ENCODE assay signal across 1 cellular context in the genomic region with DNA sequence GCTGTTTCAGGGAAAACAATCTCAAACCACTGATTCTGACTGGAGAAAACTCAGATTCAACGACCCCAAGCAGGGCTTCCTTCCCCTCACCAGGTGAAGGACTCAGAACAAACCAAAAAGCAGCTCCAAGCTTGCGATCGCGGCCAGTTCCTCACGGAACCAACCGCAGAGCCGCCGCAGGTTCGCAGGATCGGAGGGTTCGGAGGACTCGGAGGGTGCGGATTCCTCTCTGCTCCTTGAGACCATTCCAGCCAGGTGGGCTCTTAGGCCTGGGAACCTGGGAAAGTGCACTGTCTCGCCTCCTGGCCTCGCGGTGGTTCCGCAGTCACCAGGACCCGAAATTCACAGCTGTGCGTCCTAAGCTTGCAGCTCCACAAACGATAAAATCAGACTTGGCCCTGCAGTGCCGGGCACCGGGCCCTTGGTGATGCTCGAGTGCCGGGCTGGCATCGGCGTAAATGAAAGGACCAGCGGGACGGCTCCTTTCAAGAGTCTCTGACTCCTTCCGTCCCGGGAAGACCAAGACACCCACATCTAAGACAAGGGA.
A peak's percentile ranks its signal among the peaks of the same experiment; 100 is the strongest.
TF ChIP-seq lines count a peak whose summit lies in the region.

No MANE protein-coding gene starts in this region.

TF ChIP-seq in HepG2, 621 proteins besides CTCF, POLR2A, EP300 and RAD21 (continued from another document and continues in another):
- no peak for TF ChIP-seq CBX2 (IDR thresholded peaks at IDR 0.05; ENCODE audit: low read depth, low read length)
- TF ChIP-seq CBX2 (CRISPR knock-in tag; IDR thresholded peaks at IDR 0.05; ENCODE audit: low read depth), result no peak; the same call in 1 of the 2 replicates
- TF ChIP-seq NCOR1 (IDR thresholded peaks at IDR 0.05; ENCODE audit: borderline replicate concordance, low read length), result no peak
- TF ChIP-seq ATRX (CRISPR knock-in tag; IDR thresholded peaks at IDR 0.05; ENCODE audit: borderline replicate concordance), result no peak
- peak; percentile 28; the same call in 1 of the 2 replicates for TF ChIP-seq THRA (CRISPR knock-in tag; IDR thresholded peaks at IDR 0.05; ENCODE audit: borderline replicate concordance)
- no peak; the same call in 1 of the 2 replicates for TF ChIP-seq POGZ (CRISPR knock-in tag; IDR thresholded peaks at IDR 0.05)
- TF ChIP-seq SAFB2 (CRISPR knock-in tag; IDR thresholded peaks at IDR 0.05; ENCODE audit: borderline replicate concordance, low read depth), result no peak
- TF ChIP-seq, protein P1, sequence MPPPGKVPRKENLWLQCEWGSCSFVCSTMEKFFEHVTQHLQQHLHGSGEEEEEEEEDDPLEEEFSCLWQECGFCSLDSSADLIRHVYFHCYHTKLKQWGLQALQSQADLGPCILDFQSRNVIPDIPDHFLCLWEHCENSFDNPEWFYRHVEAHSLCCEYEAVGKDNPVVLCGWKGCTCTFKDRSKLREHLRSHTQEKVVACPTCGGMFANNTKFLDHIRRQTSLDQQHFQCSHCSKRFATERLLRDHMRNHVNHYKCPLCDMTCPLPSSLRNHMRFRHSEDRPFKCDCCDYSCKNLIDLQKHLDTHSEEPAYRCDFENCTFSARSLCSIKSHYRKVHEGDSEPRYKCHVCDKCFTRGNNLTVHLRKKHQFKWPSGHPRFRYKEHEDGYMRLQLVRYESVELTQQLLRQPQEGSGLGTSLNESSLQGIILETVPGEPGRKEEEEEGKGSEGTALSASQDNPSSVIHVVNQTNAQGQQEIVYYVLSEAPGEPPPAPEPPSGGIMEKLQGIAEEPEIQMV (CRISPR knock-in tag; IDR thresholded peaks at IDR 0.05; ENCODE audit: low read depth), result no peak
- no peak for TF ChIP-seq FOXO4 (CRISPR knock-in tag; conservative IDR thresholded peaks at IDR 0.05)
- TF ChIP-seq ZNF75D (CRISPR knock-in tag; IDR thresholded peaks at IDR 0.05; ENCODE audit: borderline replicate concordance), result no peak
- TF ChIP-seq HIVEP1 (CRISPR knock-in tag; IDR thresholded peaks at IDR 0.05), result peak; percentile 35; the same call in 1 of the 2 replicates
- TF ChIP-seq ZNF530 (CRISPR knock-in tag; IDR thresholded peaks at IDR 0.05; ENCODE audit: low read depth), result no peak
- no peak for TF ChIP-seq REXO4 (CRISPR knock-in tag; IDR thresholded peaks at IDR 0.05; ENCODE audit: borderline replicate concordance)
- TF ChIP-seq ZNF431 (CRISPR knock-in tag; IDR thresholded peaks at IDR 0.05; ENCODE audit: borderline replicate concordance, low read depth), result no peak
- TF ChIP-seq KMT2A (CRISPR knock-in tag; IDR thresholded peaks at IDR 0.05), result peak; percentile 47; the same call in 1 of the 2 replicates
- no peak for TF ChIP-seq ARID2 (CRISPR knock-in tag; IDR thresholded peaks at IDR 0.05; ENCODE audit: borderline replicate concordance)
- TF ChIP-seq SP4 (CRISPR knock-in tag; IDR thresholded peaks at IDR 0.05), result no peak
- no peak for TF ChIP-seq ZZZ3 (CRISPR knock-in tag; IDR thresholded peaks at IDR 0.05; ENCODE audit: borderline replicate concordance)
- TF ChIP-seq CBFB (CRISPR knock-in tag; IDR thresholded peaks at IDR 0.05), result no peak
- TF ChIP-seq TOPORS (CRISPR knock-in tag; IDR thresholded peaks at IDR 0.05), result no peak
- 0 out of 2 replicates have a peak, but pooled peaks have one; percentile 14 for TF ChIP-seq FOXK1 (CRISPR knock-in tag; IDR thresholded peaks at IDR 0.05; ENCODE audit: borderline replicate concordance, low read depth)
- no peak for TF ChIP-seq ZNF761 (CRISPR knock-in tag; conservative IDR thresholded peaks at IDR 0.05)
- no peak for TF ChIP-seq KLF13 (CRISPR knock-in tag; IDR thresholded peaks at IDR 0.05)
- TF ChIP-seq PCBP1 (IDR thresholded peaks at IDR 0.05; ENCODE audit: borderline replicate concordance, low read depth, low read length), result no peak
- no peak for TF ChIP-seq POLR2AphosphoS2 (IDR thresholded peaks at IDR 0.05; ENCODE audit: low read depth, low read length)
- TF ChIP-seq FOXO1 (CRISPR knock-in tag; IDR thresholded peaks at IDR 0.05), result no peak
- no peak for TF ChIP-seq ARNTL (CRISPR knock-in tag; IDR thresholded peaks at IDR 0.05)
- TF ChIP-seq NR3C1 (CRISPR knock-in tag; IDR thresholded peaks at IDR 0.05), result no peak
- no peak for TF ChIP-seq ZNF552 (CRISPR knock-in tag; IDR thresholded peaks at IDR 0.05; ENCODE audit: borderline replicate concordance)
- TF ChIP-seq MIXL1 (CRISPR knock-in tag; IDR thresholded peaks at IDR 0.05), result no peak
- no peak; the same call in 1 of the 2 replicates for TF ChIP-seq ZNF274 (CRISPR knock-in tag; IDR thresholded peaks at IDR 0.05)
- TF ChIP-seq IRF9 (CRISPR knock-in tag; IDR thresholded peaks at IDR 0.05; ENCODE audit: borderline replicate concordance), result no peak
- no peak for TF ChIP-seq ZNF773 (CRISPR knock-in tag; IDR thresholded peaks at IDR 0.05; ENCODE audit: borderline replicate concordance)
- no peak for TF ChIP-seq TP53 (CRISPR knock-in tag; conservative IDR thresholded peaks at IDR 0.05)
- TF ChIP-seq HMGXB4 (CRISPR knock-in tag; IDR thresholded peaks at IDR 0.05; ENCODE audit: borderline replicate concordance in 1 of 2, low read depth in 1 of 2), result peak; percentile 81 to 94
- no peak for TF ChIP-seq ZMYM2 (CRISPR knock-in tag; IDR thresholded peaks at IDR 0.05)
- no peak for TF ChIP-seq PRDM10 (CRISPR knock-in tag; IDR thresholded peaks at IDR 0.05; ENCODE audit: low read depth)
- TF ChIP-seq, protein P2, sequence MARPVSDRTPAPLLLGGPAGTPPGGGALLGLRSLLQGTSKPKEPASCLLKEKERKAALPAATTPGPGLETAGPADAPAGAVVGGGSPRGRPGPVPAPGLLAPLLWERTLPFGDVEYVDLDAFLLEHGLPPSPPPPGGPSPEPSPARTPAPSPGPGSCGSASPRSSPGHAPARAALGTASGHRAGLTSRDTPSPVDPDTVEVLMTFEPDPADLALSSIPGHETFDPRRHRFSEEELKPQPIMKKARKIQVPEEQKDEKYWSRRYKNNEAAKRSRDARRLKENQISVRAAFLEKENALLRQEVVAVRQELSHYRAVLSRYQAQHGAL (CRISPR knock-in tag; IDR thresholded peaks at IDR 0.05; ENCODE audit: not compliant biosample characterization), result no peak
- TF ChIP-seq HNRNPH1 (optimal IDR thresholded peaks at IDR 0.05; ENCODE audit: low read depth, low read length), result no peak
- TF ChIP-seq SAP130 (CRISPR knock-in tag; IDR thresholded peaks at IDR 0.05; ENCODE audit: low read depth), result 0 out of 2 replicates have a peak, but pooled peaks have one; percentile 9
- no peak for TF ChIP-seq NR2F6 (IDR thresholded peaks at IDR 0.05)
- no peak for TF ChIP-seq NR2F6 (CRISPR knock-in tag; IDR thresholded peaks at IDR 0.05)
- no peak for TF ChIP-seq ZNF749 (CRISPR knock-in tag; IDR thresholded peaks at IDR 0.05; ENCODE audit: borderline replicate concordance)
- no peak for TF ChIP-seq CBX1 (IDR thresholded peaks at IDR 0.05; ENCODE audit: low read depth)
- TF ChIP-seq ZNF235 (CRISPR knock-in tag; IDR thresholded peaks at IDR 0.05; ENCODE audit: borderline replicate concordance), result peak; percentile 58; the same call in 1 of the 2 replicates
- no peak for TF ChIP-seq NR2C2 (CRISPR knock-in tag; IDR thresholded peaks at IDR 0.05; ENCODE audit: borderline replicate concordance)
- no peak for TF ChIP-seq ESRRA (CRISPR knock-in tag; IDR thresholded peaks at IDR 0.05; ENCODE audit: low read depth)
- TF ChIP-seq, protein P3, sequence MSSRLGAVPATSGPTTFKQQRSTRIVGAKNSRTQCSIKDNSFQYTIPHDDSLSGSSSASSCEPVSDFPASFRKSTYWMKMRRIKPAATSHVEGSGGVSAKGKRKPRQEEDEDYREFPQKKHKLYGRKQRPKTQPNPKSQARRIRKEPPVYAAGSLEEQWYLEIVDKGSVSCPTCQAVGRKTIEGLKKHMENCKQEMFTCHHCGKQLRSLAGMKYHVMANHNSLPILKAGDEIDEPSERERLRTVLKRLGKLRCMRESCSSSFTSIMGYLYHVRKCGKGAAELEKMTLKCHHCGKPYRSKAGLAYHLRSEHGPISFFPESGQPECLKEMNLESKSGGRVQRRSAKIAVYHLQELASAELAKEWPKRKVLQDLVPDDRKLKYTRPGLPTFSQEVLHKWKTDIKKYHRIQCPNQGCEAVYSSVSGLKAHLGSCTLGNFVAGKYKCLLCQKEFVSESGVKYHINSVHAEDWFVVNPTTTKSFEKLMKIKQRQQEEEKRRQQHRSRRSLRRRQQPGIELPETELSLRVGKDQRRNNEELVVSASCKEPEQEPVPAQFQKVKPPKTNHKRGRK (CRISPR knock-in tag; IDR thresholded peaks at IDR 0.05), result no peak; the same call in 1 of the 2 replicates
- no peak for TF ChIP-seq ZNF501 (CRISPR knock-in tag; IDR thresholded peaks at IDR 0.05)
- no peak for TF ChIP-seq ZNF432 (CRISPR knock-in tag; IDR thresholded peaks at IDR 0.05; ENCODE audit: borderline replicate concordance)
- TF ChIP-seq, protein P4, sequence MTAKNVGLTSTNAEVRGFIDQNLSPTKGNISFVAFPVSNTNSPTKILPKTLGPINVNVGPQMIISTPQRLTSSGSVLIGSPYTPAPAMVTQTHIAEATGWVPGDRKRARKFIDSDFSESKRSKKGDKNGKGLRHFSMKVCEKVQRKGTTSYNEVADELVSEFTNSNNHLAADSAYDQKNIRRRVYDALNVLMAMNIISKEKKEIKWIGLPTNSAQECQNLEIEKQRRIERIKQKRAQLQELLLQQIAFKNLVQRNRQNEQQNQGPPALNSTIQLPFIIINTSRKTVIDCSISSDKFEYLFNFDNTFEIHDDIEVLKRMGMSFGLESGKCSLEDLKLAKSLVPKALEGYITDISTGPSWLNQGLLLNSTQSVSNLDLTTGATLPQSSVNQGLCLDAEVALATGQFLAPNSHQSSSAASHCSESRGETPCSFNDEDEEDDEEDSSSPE (CRISPR knock-in tag; IDR thresholded peaks at IDR 0.05), result no peak
- TF ChIP-seq HNRNPL (IDR thresholded peaks at IDR 0.05; ENCODE audit: low read depth, low read length), result 0 out of 2 replicates have a peak, but pooled peaks have one; percentile 59
- TF ChIP-seq HNF4A (CRISPR knock-in tag; IDR thresholded peaks at IDR 0.05), result no peak
- TF ChIP-seq ZNF781 (CRISPR knock-in tag; IDR thresholded peaks at IDR 0.05; ENCODE audit: borderline replicate concordance, not compliant biosample characterization), result peak; percentile 48
- no peak for TF ChIP-seq KLF9 (CRISPR knock-in tag; IDR thresholded peaks at IDR 0.05; ENCODE audit: low read depth)
- TF ChIP-seq ZNF563 (CRISPR knock-in tag; IDR thresholded peaks at IDR 0.05), result 0 out of 2 replicates have a peak, but pooled peaks have one; percentile 43
